18 cellular contexts compared by ENCODE assay signal in genomic region chr4:20589436-20589835, GRCh38.
DNase-seq lines count a peak whose midpoint lies in the region; TF ChIP-seq lines count a peak whose summit lies in the region.
"Had no signal": no experiment of that assay in that cellular context is flagged by ENCODE, and none has a peak within 500 bp of the region (broad histone marks: within the 10 kb centered on the region; RNA-seq: fewer than 3 reads in every experiment).

No MANE protein-coding gene starts in this region.

- peaks cover 19% of the 10 kb centered on the region for H3K36me3 Mint-ChIP-seq in neural progenitor cell
- H3K36me3 Mint-ChIP-seq: CD8-positive, alpha-beta T cell had no signal

- no peaks in the 10 kb centered on the region for H3K9me3 Mint-ChIP-seq in neural progenitor cell
- H3K9me3 Mint-ChIP-seq: CD8-positive, alpha-beta T cell had no signal

- H3K27ac Mint-ChIP-seq in neural progenitor cell = no peak overlapping the region
- H3K27ac Mint-ChIP-seq: CD8-positive, alpha-beta T cell had no signal

- DNase-seq in NCI-H146 (lab: John Stamatoyannopoulos, UW) = peak; percentile 14
- DNase-seq in NCI-H146 treated with DMSO at 0.1 percent for 48 hours (lab: John Stamatoyannopoulos, UW; ENCODE audit: unreplicated experiment) = no peak
- peak; percentile 30 for DNase-seq in LNCaP clone FGC (ENCODE audit: low read depth)
- peak; percentile 5 for DNase-seq in dermis blood vessel endothelial cell
- peak; percentile 7 for DNase-seq in neural progenitor cell (ENCODE audit: low spot score)
- no peak for DNase-seq in activated CD8-positive, alpha-beta memory T cell treated with anti-CD3 and anti-CD28 coated beads, Interleukin-2, amount 50 U/mL, for 48 hours
- DNase-seq in tibial artery = no peak
- no peak for DNase-seq in posterior vena cava (ENCODE audit: low spot score)
- DNase-seq: CD8-positive, alpha-beta T cell; DND-41; GF-D8; IMR-90; Karpas-422; NCI-H1930; NCI-H82; Peyer's patch; Right ventricle myocardium superior had no signal

- no peaks in the 10 kb centered on the region for H4K20me1 ChIP-seq in neural progenitor cell (ENCODE audit: low read depth)

- H3K4me1 ChIP-seq in neural progenitor cell = no peaks in the 10 kb centered on the region
- peaks cover 0 to 13% (median 0%) of the 10 kb centered on the region in 4 donors for H3K4me1 ChIP-seq in tibial artery
- H3K4me1 ChIP-seq: Peyer's patch had no signal

- no peak overlapping the region for H3K4me3 Mint-ChIP-seq in neural progenitor cell
- H3K4me3 Mint-ChIP-seq: CD8-positive, alpha-beta T cell had no signal

- intact Hi-C loops in tibial artery (cut with DNase I; ENCODE audit: low total_unique reads) (no loop called here), posterior vena cava (cut with DNase I) (no loop called here)

- no peaks in the 10 kb centered on the region for H3K27me3 ChIP-seq in neural progenitor cell
- no peaks in the 10 kb centered on the region for H3K27me3 ChIP-seq in tibial artery
- H3K27me3 ChIP-seq: Peyer's patch had no signal

- peaks cover 2% of the 10 kb centered on the region for H3K4me1 Mint-ChIP-seq in neural progenitor cell

- no peak overlapping the region for H3K4me2 ChIP-seq in neural progenitor cell

- H3K27me3 Mint-ChIP-seq in neural progenitor cell (ENCODE audit: insufficient read depth, low read depth) = no peaks in the 10 kb centered on the region

- H3K36me3 ChIP-seq in neural progenitor cell (no peaks in the 10 kb centered on the region), tibial artery (peaks cover 0 to 6% (median 0%) of the 10 kb centered on the region in 3 donors)
- H3K36me3 ChIP-seq: Peyer's patch had no signal

- H3K27ac ChIP-seq in neural progenitor cell (no peak overlapping the region), tibial artery (no peak overlapping the region)
- H3K27ac ChIP-seq: Peyer's patch, SK-N-MC had no signal

- H3K9me3 ChIP-seq in neural progenitor cell (ENCODE audit: low read depth) = no peaks in the 10 kb centered on the region
- no peaks in the 10 kb centered on the region for H3K9me3 ChIP-seq in tibial artery
- H3K9me3 ChIP-seq: Peyer's patch had no signal

- no peak overlapping the region for H3K9ac ChIP-seq in neural progenitor cell

- H3K4me3 ChIP-seq in LNCaP clone FGC (ENCODE audit: low read depth, low read length) (no peak overlapping the region), neural progenitor cell (no peak overlapping the region), tibial artery (no peak overlapping the region)
- H3K4me3 ChIP-seq: Peyer's patch, SK-N-MC had no signal

- no peak for TF ChIP-seq CTCF in LNCaP clone FGC (IDR thresholded peaks at IDR 0.05; ENCODE audit: control insufficient read depth, extremely low read depth, insufficient read depth)
- no peak for TF ChIP-seq CTCF in neural progenitor cell (IDR thresholded peaks at IDR 0.05)
- TF ChIP-seq CTCF in tibial artery (IDR thresholded peaks at IDR 0.05) = no peak

- H3F3A ChIP-seq in neural progenitor cell (ENCODE audit: low read depth) = no peaks in the 10 kb centered on the region

- no peaks in the 10 kb centered on the region for H3K79me2 ChIP-seq in neural progenitor cell (ENCODE audit: low read depth)

- H2AFZ ChIP-seq in neural progenitor cell (replicated peaks) = no peak overlapping the region

Comparison
In these comparisons a context has a peak if more than half of its experiments do, and no peak if none do; other contexts are left out.
1. DNase-seq: peak in NCI-H146 (single experiment), LNCaP clone FGC (single experiment), dermis blood vessel endothelial cell (single experiment) and neural progenitor cell (single experiment); none in NCI-H146 treated with DMSO at 0.1 percent for 48 hours (single experiment), activated CD8-positive, alpha-beta memory T cell treated with anti-CD3 and anti-CD28 coated beads, Interleukin-2, amount 50 U/mL, for 48 hours (single experiment), tibial artery (0 of 2) and posterior vena cava (single experiment).